Comparison of ENCODE assay signal across 14 cellular contexts in genomic region chr10:122018951-122019413, GRCh38. TPM values are rescaled to one million over a fixed set of nuclear protein-coding genes. Genes with fewer than 3 reads are reported as not detected.
DNase-seq lines count a peak whose midpoint lies in the region; ATAC-seq and TF ChIP-seq lines count a peak whose summit lies in the region.
"Had no signal": no experiment of that assay in that cellular context is flagged by ENCODE, and none has a peak within 500 bp of the region (broad histone marks: within the 10 kb centered on the region; RNA-seq: fewer than 3 reads in every experiment).

No MANE protein-coding gene starts in this region.

- H3K9ac ChIP-seq in H9 (ENCODE audit: extremely low read depth, insufficient read length, low read length) = no peak overlapping the region
- H3K9ac ChIP-seq: BLaER1 treated with 17β-estradiol and CSF1 and Interleukin-3, amounts not matched to agents 10 nM and 100 nM had no signal

- H4K5ac ChIP-seq in H9 (ENCODE audit: insufficient read length, low read depth, low read length) = no peak overlapping the region

- H3K14ac ChIP-seq in H9 (ENCODE audit: insufficient read depth, low read length) = no peak overlapping the region

- intact Hi-C loops in OCI-LY7 (cut with micrococcal nuclease; ENCODE audit: unreplicated experiment) = no loop called here

- no peaks in the 10 kb centered on the region for H3K27me3 ChIP-seq in H9 (ENCODE audit: insufficient read depth, low read length)
- no peaks in the 10 kb centered on the region for H3K27me3 ChIP-seq in hepatocyte
- H3K27me3 ChIP-seq: BLaER1 treated with 17β-estradiol and CSF1 and Interleukin-3, amounts not matched to agents 10 nM and 100 nM had no signal

- peak overlapping the region in 2 of 3 experiments; percentile 58 to 77; a peak in 2 of 7 replicates for H3K27ac Mint-ChIP-seq in H9
- H3K27ac Mint-ChIP-seq: activated B cell treated with CpG ODN at 0.5 μM for 24 hours; activated naive CD4-positive, alpha-beta T cell treated with anti-CD3 and anti-CD28 coated beads, Interleukin-2, amount 10 ng/mL, durations not matched to agents 7 days and 5 days; stimulated activated naive CD8-positive, alpha-beta T cell treated with anti-CD3 and anti-CD28 coated beads, Interleukin-15, Interleukin-2, amounts not matched to agents 100 ng/mL and 50 ng/mL, for 24 hours had no signal

- H3K4me1 Mint-ChIP-seq in H9 = peaks cover 26 to 31% of the 10 kb centered on the region in 2 experiments
- H3K4me1 Mint-ChIP-seq: activated B cell treated with CpG ODN at 0.5 μM for 24 hours; activated naive CD4-positive, alpha-beta T cell treated with anti-CD3 and anti-CD28 coated beads, Interleukin-2, amount 10 ng/mL, durations not matched to agents 7 days and 5 days had no signal

- ATAC-seq in SK-N-SH treated with all-trans-retinoic acid at 6 μM for 48 hours = no peak
- ATAC-seq in GM21786 (IDR thresholded peaks at IDR 0.05; ENCODE audit: unreplicated experiment) = no peak

- H3K36me3 ChIP-seq in hepatocyte (replicated peaks; ENCODE audit: insufficient read depth, low read depth) (no peaks in the 10 kb centered on the region), OCI-LY7 (ENCODE audit: insufficient read depth, low read length) (no peaks in the 10 kb centered on the region)
- H3K36me3 ChIP-seq: BLaER1 treated with 17β-estradiol and CSF1 and Interleukin-3, amounts not matched to agents 10 nM and 100 nM had no signal

- H3K27me3 Mint-ChIP-seq in H9 (ENCODE audit: low read depth) = peaks cover 1% of the 10 kb centered on the region

- H3K4me3 ChIP-seq in hepatocyte (no peak overlapping the region), retinal pigment epithelial cell (ENCODE audit: low read length) (peak overlapping the region; percentile 33), OCI-LY7 (ENCODE audit: low read depth, low read length, poor library complexity, severe bottlenecking) (no peak overlapping the region)
- H3K4me3 ChIP-seq: BLaER1 treated with 17β-estradiol and CSF1 and Interleukin-3, amounts not matched to agents 10 nM and 100 nM had no signal

- H2BK20ac ChIP-seq in H9 (ENCODE audit: low read depth, low read length, poor library complexity, severe bottlenecking) = no peak overlapping the region

- H4K20me1 ChIP-seq in H9 (ENCODE audit: control insufficient read depth, insufficient read depth, insufficient read length) (no peaks in the 10 kb centered on the region), hepatocyte (ENCODE audit: insufficient read depth, poor library complexity, severe bottlenecking) (no peaks in the 10 kb centered on the region), OCI-LY7 (ENCODE audit: insufficient read depth, low read length) (no peaks in the 10 kb centered on the region)
- H4K20me1 ChIP-seq: BLaER1 treated with 17β-estradiol and CSF1 and Interleukin-3, amounts not matched to agents 10 nM and 100 nM had no signal

- TF ChIP-seq CTCF in H9 (conservative IDR thresholded peaks at IDR 0.05) = no peak
- TF ChIP-seq CTCF in hepatocyte (IDR thresholded peaks at IDR 0.05; ENCODE audit: poor library complexity) = no peak
- TF ChIP-seq CTCF in retinal pigment epithelial cell (conservative IDR thresholded peaks at IDR 0.05; ENCODE audit: low read depth, low read length) = no peak
- no peak for TF ChIP-seq CTCF in OCI-LY7 (conservative IDR thresholded peaks at IDR 0.05; ENCODE audit: low read length)

- CTCF ChIA-PET in OCI-LY7 (lab: Charles Lee; ENCODE audit: unreplicated experiment) = no interaction called here

- POLR2A ChIA-PET in OCI-LY7 (lab: Charles Lee) = no interaction called here

- H3K18ac ChIP-seq in H9 (ENCODE audit: insufficient read length, low read depth, low read length) = no peak overlapping the region

- H2AFZ ChIP-seq in H9 (ENCODE audit: low read length) (no peak overlapping the region), hepatocyte (no peak overlapping the region), OCI-LY7 (ENCODE audit: low read length) (no peak overlapping the region)

- H2BK15ac ChIP-seq in H9 (ENCODE audit: low read depth, low read length) = no peak overlapping the region

- no peak overlapping the region for H3K4me3 Mint-ChIP-seq in H9
- H3K4me3 Mint-ChIP-seq: activated B cell treated with CpG ODN at 0.5 μM for 24 hours; activated naive CD4-positive, alpha-beta T cell treated with anti-CD3 and anti-CD28 coated beads, Interleukin-2, amount 10 ng/mL, durations not matched to agents 7 days and 5 days; stimulated activated naive CD8-positive, alpha-beta T cell treated with anti-CD3 and anti-CD28 coated beads, Interleukin-15, Interleukin-2, amounts not matched to agents 100 ng/mL and 50 ng/mL, for 24 hours had no signal

- H2BK120ac ChIP-seq in H9 (ENCODE audit: low read depth, low read length, poor library complexity, severe bottlenecking) = no peak overlapping the region

- no peak overlapping the region for H2BK12ac ChIP-seq in H9 (ENCODE audit: insufficient read length, low read depth, low read length)

- H3K27ac ChIP-seq in H9 (ENCODE audit: insufficient read length, low read depth, low read length) (no peak overlapping the region), hepatocyte (peak overlapping the region; percentile 97), OCI-LY7 (ENCODE audit: low read depth, low read length, poor library complexity, severe bottlenecking) (no peak overlapping the region)
- H3K27ac ChIP-seq: BLaER1 treated with 17β-estradiol and CSF1 and Interleukin-3, amounts not matched to agents 10 nM and 100 nM had no signal

- H3K9me2 ChIP-seq in hepatocyte (replicated peaks; ENCODE audit: insufficient read depth) (no peaks in the 10 kb centered on the region), OCI-LY7 (ENCODE audit: insufficient read depth, low read length) (no peaks in the 10 kb centered on the region)

- no peaks in the 10 kb centered on the region for H3K23me2 ChIP-seq in H9 (ENCODE audit: insufficient read length, low read depth, low read length, poor library complexity, severe bottlenecking)

- no peak overlapping the region for H4K91ac ChIP-seq in H9 (ENCODE audit: insufficient read length, low read depth, low read length)

- WGBS in H9 (ENCODE audit: extremely low coverage, insufficient read length, low lambda C conversion rate) = no CpG with 5 or more reads among the region's 16 CpGs
- WGBS in hepatocyte (ENCODE audit: low lambda C conversion rate, missing lambda C conversion rate) = 70% methylated on average over 16 of the region's 16 CpGs

- BruUV-seq in OCI-LY7 (replicated peaks; lab: Mats Ljungman, UMichigan) = no TSS peak

- H3K9me3 ChIP-seq in H9 (ENCODE audit: control insufficient read depth, low read depth, low read length) = no peaks in the 10 kb centered on the region
- no peaks in the 10 kb centered on the region for H3K9me3 ChIP-seq in hepatocyte (ENCODE audit: low read depth)
- H3K9me3 ChIP-seq in OCI-LY7 (ENCODE audit: low read length) = no peaks in the 10 kb centered on the region
- H3K9me3 ChIP-seq: BLaER1 treated with 17β-estradiol and CSF1 and Interleukin-3, amounts not matched to agents 10 nM and 100 nM had no signal

- no peaks in the 10 kb centered on the region for H3K79me1 ChIP-seq in H9 (ENCODE audit: insufficient read depth, low read depth, low read length, poor library complexity, severe bottlenecking)

- H3K9me3 Mint-ChIP-seq in H9 = no peaks in the 10 kb centered on the region; a peak in 1 of 5 replicates
- H3K9me3 Mint-ChIP-seq: activated B cell treated with CpG ODN at 0.5 μM for 24 hours; activated naive CD4-positive, alpha-beta T cell treated with anti-CD3 and anti-CD28 coated beads, Interleukin-2, amount 10 ng/mL, durations not matched to agents 7 days and 5 days; stimulated activated naive CD8-positive, alpha-beta T cell treated with anti-CD3 and anti-CD28 coated beads, Interleukin-15, Interleukin-2, amounts not matched to agents 100 ng/mL and 50 ng/mL, for 24 hours had no signal

- H2AK5ac ChIP-seq in H9 (ENCODE audit: insufficient read length, low read length) = no peak overlapping the region

- H3K23ac ChIP-seq in H9 (ENCODE audit: insufficient read length, low read depth, low read length) = no peak overlapping the region

- H3T11ph ChIP-seq in H9 (ENCODE audit: low read length) = no peak overlapping the region

- H3K4me1 ChIP-seq in H9 (ENCODE audit: insufficient read depth, low read length) = no peaks in the 10 kb centered on the region
- peaks cover 23% of the 10 kb centered on the region for H3K4me1 ChIP-seq in hepatocyte (ENCODE audit: insufficient read depth)
- H3K4me1 ChIP-seq in OCI-LY7 (ENCODE audit: insufficient read depth, low read length, poor library complexity, severe bottlenecking) = no peaks in the 10 kb centered on the region
- H3K4me1 ChIP-seq: BLaER1 treated with 17β-estradiol and CSF1 and Interleukin-3, amounts not matched to agents 10 nM and 100 nM had no signal

- DNase-seq in H9 (no peak), RPMI8226 (peak; percentile 91), hepatocyte (ENCODE audit: low spot score) (peak; percentile 58), retinal pigment epithelial cell (ENCODE audit: low read depth) (no peak), OCI-LY7 (ENCODE audit: low spot score) (no peak)
- no peak for DNase-seq in activated CD4-positive, CD25-positive, alpha-beta regulatory T cell (lab: John Stamatoyannopoulos, UW)
- DNase-seq: activated B cell treated with CpG ODN at 0.5 μM for 24 hours; activated naive CD4-positive, alpha-beta T cell treated with anti-CD3 and anti-CD28 coated beads, Interleukin-2, amount 10 ng/mL, durations not matched to agents 7 days and 5 days; effector CD4-positive, alpha-beta T cell; OCI-M1 had no signal

- H4K8ac ChIP-seq in H9 (replicated peaks; ENCODE audit: insufficient read length, low read depth, low read length) = no peak overlapping the region

- H3K4ac ChIP-seq in H9 (ENCODE audit: low read depth, low read length) = no peak overlapping the region

- H3K4me2 ChIP-seq in H9 (ENCODE audit: insufficient read depth, insufficient read length, low read length) (no peak overlapping the region), hepatocyte (peak overlapping the region; percentile 64), OCI-LY7 (ENCODE audit: low read length) (no peak overlapping the region)
- H3K4me2 ChIP-seq: BLaER1 treated with 17β-estradiol and CSF1 and Interleukin-3, amounts not matched to agents 10 nM and 100 nM had no signal

- H3K36me3 Mint-ChIP-seq in H9 (ENCODE audit: insufficient read depth in 1 of 3, low read depth in 3 of 3) = no peaks in the 10 kb centered on the region
- H3K36me3 Mint-ChIP-seq: activated naive CD4-positive, alpha-beta T cell treated with anti-CD3 and anti-CD28 coated beads, Interleukin-2, amount 10 ng/mL, durations not matched to agents 7 days and 5 days had no signal

- H3K79me2 ChIP-seq in H9 (ENCODE audit: insufficient read depth, low read length) (no peaks in the 10 kb centered on the region), hepatocyte (no peaks in the 10 kb centered on the region), OCI-LY7 (ENCODE audit: insufficient read depth, low read depth, low read length) (no peaks in the 10 kb centered on the region)

- no peak overlapping the region for H3K56ac ChIP-seq in H9 (ENCODE audit: insufficient read length, low read depth, low read length)

- no peak overlapping the region for H2BK5ac ChIP-seq in H9 (ENCODE audit: insufficient read length, low read length)

RNA-seq across cellular contexts. Expression of gene TACC2, which starts 30.0 kb away (rescaled TPM):
- total RNA-seq in H9 (2021) (54.8 and 58.1 TPM in 2 replicates), hepatocyte (20.0 and 24.1 TPM in 2 replicates), OCI-LY7 (2022) (not detected in 2 replicates)
- polyA plus RNA-seq in hepatocyte = 34.6 and 35.7 TPM in 2 replicates
- total RNA-seq in OCI-LY7 (2014; rRNA removed; shearing (Covaris generic)) = not detected in 2 replicates
- total RNA-seq: activated B cell treated with CpG ODN at 0.5 μM for 24 hours had no signal

RNA-seq across cellular contexts. Expression of gene NSMCE4A, which starts 44.0 kb away (rescaled TPM):
- 59.0 and 60.5 TPM in 2 replicates for total RNA-seq in H9 (2021)
- 57.9 and 67.6 TPM in 2 replicates for total RNA-seq in hepatocyte
- polyA plus RNA-seq in hepatocyte = 44.5 and 51.0 TPM in 2 replicates
- total RNA-seq in OCI-LY7 (2014; rRNA removed; shearing (Covaris generic)) = 95.6 and 105 TPM in 2 replicates
- total RNA-seq in OCI-LY7 (2022) = 69.5 and 77.7 TPM in 2 replicates

Comparison
In these comparisons a context has a peak if more than half of its experiments do, and no peak if none do; other contexts are left out.
1. DNase-seq: peak in RPMI8226 (single experiment) and hepatocyte (single experiment); none in H9 (single experiment), retinal pigment epithelial cell (single experiment), activated CD4-positive, CD25-positive, alpha-beta regulatory T cell (0 of 4) and OCI-LY7 (single experiment).
2. RNA of gene TACC2, which starts 30.0 kb away (total RNA-seq): 54.8 to 58.1 TPM in H9 and 20.0 to 24.1 TPM in hepatocyte; not detected in OCI-LY7; every median in the first group is over 10 times any median in the second.